Comparison of ENCODE assay signal across 1 cellular context in the genomic region with DNA sequence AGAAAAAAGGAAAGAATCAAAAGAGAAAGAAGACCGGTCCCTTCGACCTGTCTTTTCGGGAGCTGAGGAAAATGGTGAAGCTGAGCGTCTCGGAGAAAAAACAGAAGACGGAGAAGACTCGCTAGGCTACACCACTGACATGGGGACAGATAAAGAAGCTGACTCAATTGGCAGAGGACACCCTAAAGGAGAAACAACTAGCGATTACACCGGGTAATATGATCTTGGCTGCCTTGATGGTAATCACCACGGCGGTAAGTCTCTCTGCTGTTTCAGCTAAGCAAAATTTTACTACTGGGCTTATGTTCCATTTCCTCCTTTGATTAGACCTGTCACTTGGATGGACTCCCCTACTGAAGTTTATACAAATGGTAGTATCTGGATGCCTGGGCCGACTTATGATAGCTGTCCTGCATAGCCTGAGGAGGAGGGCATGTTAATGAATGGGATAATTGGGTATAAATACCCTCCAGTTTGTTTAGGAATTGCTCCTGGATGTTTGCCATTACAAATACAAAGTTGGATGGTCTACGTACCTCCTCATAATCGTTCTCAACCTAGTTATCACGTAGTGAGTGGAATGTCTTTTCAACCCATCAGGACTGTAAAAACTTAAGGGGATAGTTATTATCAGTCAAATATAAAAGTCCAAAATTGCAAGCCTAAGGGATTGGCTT.
TF ChIP-seq lines count a peak whose summit lies in the region.

No MANE protein-coding gene starts in this region.

TF ChIP-seq in HEK293, 187 proteins besides CTCF, POLR2A, EP300 and RAD21 (continued from another document):
- TF ChIP-seq, protein P1, sequence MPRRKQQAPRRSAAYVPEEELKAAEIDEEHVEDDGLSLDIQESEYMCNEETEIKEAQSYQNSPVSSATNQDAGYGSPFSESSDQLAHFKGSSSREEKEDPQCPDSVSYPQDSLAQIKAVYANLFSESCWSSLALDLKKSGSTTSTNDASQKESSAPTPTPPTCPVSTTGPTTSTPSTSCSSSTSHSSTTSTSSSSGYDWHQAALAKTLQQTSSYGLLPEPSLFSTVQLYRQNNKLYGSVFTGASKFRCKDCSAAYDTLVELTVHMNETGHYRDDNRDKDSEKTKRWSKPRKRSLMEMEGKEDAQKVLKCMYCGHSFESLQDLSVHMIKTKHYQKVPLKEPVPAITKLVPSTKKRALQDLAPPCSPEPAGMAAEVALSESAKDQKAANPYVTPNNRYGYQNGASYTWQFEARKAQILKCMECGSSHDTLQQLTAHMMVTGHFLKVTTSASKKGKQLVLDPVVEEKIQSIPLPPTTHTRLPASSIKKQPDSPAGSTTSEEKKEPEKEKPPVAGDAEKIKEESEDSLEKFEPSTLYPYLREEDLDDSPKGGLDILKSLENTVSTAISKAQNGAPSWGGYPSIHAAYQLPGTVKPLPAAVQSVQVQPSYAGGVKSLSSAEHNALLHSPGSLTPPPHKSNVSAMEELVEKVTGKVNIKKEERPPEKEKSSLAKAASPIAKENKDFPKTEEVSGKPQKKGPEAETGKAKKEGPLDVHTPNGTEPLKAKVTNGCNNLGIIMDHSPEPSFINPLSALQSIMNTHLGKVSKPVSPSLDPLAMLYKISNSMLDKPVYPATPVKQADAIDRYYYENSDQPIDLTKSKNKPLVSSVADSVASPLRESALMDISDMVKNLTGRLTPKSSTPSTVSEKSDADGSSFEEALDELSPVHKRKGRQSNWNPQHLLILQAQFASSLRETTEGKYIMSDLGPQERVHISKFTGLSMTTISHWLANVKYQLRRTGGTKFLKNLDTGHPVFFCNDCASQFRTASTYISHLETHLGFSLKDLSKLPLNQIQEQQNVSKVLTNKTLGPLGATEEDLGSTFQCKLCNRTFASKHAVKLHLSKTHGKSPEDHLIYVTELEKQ (tag by site-specific recombination; IDR thresholded peaks at IDR 0.05; ENCODE audit: borderline replicate concordance) = 0 out of 2 replicates have a peak, but pooled peaks have one; percentile 51
- TF ChIP-seq, protein P2, sequence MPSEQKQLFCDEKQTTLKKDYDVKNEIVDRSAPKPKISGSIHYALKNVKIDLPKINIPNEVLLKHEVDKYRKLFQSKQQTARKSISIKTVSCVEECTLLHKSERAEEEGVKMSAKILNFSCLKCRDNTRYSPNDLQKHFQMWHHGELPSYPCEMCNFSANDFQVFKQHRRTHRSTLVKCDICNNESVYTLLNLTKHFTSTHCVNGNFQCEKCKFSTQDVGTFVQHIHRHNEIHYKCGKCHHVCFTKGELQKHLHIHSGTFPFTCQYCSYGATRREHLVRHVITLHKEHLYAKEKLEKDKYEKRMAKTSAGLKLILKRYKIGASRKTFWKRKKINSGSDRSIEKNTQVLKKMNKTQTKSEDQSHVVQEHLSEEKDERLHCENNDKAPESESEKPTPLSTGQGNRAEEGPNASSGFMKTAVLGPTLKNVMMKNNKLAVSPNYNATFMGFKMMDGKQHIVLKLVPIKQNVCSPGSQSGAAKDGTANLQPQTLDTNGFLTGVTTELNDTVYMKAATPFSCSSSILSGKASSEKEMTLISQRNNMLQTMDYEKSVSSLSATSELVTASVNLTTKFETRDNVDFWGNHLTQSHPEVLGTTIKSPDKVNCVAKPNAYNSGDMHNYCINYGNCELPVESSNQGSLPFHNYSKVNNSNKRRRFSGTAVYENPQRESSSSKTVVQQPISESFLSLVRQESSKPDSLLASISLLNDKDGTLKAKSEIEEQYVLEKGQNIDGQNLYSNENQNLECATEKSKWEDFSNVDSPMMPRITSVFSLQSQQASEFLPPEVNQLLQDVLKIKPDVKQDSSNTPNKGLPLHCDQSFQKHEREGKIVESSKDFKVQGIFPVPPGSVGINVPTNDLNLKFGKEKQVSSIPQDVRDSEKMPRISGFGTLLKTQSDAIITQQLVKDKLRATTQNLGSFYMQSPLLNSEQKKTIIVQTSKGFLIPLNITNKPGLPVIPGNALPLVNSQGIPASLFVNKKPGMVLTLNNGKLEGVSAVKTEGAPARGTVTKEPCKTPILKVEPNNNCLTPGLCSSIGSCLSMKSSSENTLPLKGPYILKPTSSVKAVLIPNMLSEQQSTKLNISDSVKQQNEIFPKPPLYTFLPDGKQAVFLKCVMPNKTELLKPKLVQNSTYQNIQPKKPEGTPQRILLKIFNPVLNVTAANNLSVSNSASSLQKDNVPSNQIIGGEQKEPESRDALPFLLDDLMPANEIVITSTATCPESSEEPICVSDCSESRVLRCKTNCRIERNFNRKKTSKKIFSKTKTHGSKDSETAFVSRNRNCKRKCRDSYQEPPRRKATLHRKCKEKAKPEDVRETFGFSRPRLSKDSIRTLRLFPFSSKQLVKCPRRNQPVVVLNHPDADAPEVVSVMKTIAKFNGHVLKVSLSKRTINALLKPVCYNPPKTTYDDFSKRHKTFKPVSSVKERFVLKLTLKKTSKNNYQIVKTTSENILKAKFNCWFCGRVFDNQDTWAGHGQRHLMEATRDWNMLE (tag by site-specific recombination; conservative IDR thresholded peaks at IDR 0.05; ENCODE audit: low read depth) = no peak
- TF ChIP-seq, protein P3, sequence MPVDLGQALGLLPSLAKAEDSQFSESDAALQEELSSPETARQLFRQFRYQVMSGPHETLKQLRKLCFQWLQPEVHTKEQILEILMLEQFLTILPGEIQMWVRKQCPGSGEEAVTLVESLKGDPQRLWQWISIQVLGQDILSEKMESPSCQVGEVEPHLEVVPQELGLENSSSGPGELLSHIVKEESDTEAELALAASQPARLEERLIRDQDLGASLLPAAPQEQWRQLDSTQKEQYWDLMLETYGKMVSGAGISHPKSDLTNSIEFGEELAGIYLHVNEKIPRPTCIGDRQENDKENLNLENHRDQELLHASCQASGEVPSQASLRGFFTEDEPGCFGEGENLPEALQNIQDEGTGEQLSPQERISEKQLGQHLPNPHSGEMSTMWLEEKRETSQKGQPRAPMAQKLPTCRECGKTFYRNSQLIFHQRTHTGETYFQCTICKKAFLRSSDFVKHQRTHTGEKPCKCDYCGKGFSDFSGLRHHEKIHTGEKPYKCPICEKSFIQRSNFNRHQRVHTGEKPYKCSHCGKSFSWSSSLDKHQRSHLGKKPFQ (tag by site-specific recombination; IDR thresholded peaks at IDR 0.05) = no peak
- no peak for TF ChIP-seq KLF9 (tag by site-specific recombination; IDR thresholded peaks at IDR 0.05; ENCODE audit: low read depth)
- TF ChIP-seq SETDB1 (IDR thresholded peaks at IDR 0.05; ENCODE audit: insufficient read length, low read length) = no peak
- TF ChIP-seq, protein P4, sequence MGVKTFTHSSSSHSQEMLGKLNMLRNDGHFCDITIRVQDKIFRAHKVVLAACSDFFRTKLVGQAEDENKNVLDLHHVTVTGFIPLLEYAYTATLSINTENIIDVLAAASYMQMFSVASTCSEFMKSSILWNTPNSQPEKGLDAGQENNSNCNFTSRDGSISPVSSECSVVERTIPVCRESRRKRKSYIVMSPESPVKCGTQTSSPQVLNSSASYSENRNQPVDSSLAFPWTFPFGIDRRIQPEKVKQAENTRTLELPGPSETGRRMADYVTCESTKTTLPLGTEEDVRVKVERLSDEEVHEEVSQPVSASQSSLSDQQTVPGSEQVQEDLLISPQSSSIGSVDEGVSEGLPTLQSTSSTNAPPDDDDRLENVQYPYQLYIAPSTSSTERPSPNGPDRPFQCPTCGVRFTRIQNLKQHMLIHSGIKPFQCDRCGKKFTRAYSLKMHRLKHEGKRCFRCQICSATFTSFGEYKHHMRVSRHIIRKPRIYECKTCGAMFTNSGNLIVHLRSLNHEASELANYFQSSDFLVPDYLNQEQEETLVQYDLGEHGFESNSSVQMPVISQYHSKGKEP (tag by site-specific recombination; IDR thresholded peaks at IDR 0.05) = 0 out of 2 replicates have a peak, but pooled peaks have one; percentile 8
- TF ChIP-seq ZBTB17 (tag by site-specific recombination; IDR thresholded peaks at IDR 0.05) = peak; percentile 54
- TF ChIP-seq, protein P5, sequence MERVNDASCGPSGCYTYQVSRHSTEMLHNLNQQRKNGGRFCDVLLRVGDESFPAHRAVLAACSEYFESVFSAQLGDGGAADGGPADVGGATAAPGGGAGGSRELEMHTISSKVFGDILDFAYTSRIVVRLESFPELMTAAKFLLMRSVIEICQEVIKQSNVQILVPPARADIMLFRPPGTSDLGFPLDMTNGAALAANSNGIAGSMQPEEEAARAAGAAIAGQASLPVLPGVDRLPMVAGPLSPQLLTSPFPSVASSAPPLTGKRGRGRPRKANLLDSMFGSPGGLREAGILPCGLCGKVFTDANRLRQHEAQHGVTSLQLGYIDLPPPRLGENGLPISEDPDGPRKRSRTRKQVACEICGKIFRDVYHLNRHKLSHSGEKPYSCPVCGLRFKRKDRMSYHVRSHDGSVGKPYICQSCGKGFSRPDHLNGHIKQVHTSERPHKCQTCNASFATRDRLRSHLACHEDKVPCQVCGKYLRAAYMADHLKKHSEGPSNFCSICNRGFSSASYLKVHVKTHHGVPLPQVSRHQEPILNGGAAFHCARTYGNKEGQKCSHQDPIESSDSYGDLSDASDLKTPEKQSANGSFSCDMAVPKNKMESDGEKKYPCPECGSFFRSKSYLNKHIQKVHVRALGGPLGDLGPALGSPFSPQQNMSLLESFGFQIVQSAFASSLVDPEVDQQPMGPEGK (tag by site-specific recombination; IDR thresholded peaks at IDR 0.05) = no peak
- TF ChIP-seq ZNF37A (tag by site-specific recombination; IDR thresholded peaks at IDR 0.05) = no peak
- TF ChIP-seq ZNF423 (tag by site-specific recombination; IDR thresholded peaks at IDR 0.05) = no peak
- TF ChIP-seq, protein P6, sequence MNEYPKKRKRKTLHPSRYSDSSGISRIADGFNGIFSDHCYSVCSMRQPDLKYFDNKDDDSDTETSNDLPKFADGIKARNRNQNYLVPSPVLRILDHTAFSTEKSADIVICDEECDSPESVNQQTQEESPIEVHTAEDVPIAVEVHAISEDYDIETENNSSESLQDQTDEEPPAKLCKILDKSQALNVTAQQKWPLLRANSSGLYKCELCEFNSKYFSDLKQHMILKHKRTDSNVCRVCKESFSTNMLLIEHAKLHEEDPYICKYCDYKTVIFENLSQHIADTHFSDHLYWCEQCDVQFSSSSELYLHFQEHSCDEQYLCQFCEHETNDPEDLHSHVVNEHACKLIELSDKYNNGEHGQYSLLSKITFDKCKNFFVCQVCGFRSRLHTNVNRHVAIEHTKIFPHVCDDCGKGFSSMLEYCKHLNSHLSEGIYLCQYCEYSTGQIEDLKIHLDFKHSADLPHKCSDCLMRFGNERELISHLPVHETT (tag by site-specific recombination; IDR thresholded peaks at IDR 0.05) = peak; percentile 62; the same call in 1 of the 2 replicates
